In genomic region chr5:173238312-173239232, GRCh38 we compare ENCODE assay signal across 11 cellular contexts. TPM values are rescaled to one million over a fixed set of nuclear protein-coding genes. Genes with fewer than 3 reads are reported as not detected.
DNase-seq lines count a peak whose midpoint lies in the region; ATAC-seq and TF ChIP-seq lines count a peak whose summit lies in the region.
"Had no signal": no experiment of that assay in that cellular context is flagged by ENCODE, and none has a peak within 500 bp of the region (broad histone marks: within the 10 kb centered on the region; RNA-seq: fewer than 3 reads in every experiment).

No MANE protein-coding gene starts in this region.

- intact Hi-C loops in CD4-positive, alpha-beta T cell (cut with DNase I, micrococcal nuclease) = no loop called here
- intact Hi-C loops in natural killer cell (cut with micrococcal nuclease) = no loop called here

- no peak overlapping the region for H3K27ac ChIP-seq in CD4-positive, alpha-beta T cell (ENCODE audit: low read depth, low read length)
- no peak overlapping the region for H3K27ac ChIP-seq in coronary artery

- peak overlapping the region; percentile 61 for H3K4me3 ChIP-seq in coronary artery
- H3K4me3 ChIP-seq: GM12878 had no signal

- H3K27me3 ChIP-seq in CD4-positive, alpha-beta T cell (ENCODE audit: control insufficient read depth, insufficient read depth, low read length) = peaks cover 100% of the 10 kb centered on the region

- POLR2A ChIA-PET in CD4-positive, alpha-beta T cell (lab: Charles Lee) = no interaction called here

- no peak overlapping the region for H3K27ac Mint-ChIP-seq in CD4-positive, alpha-beta T cell
- H3K27ac Mint-ChIP-seq in HFFc6 (no peak overlapping the region), natural killer cell (no peak overlapping the region)

- CTCF ChIA-PET in CD4-positive, alpha-beta T cell (lab: Charles Lee) = no interaction called here

- peak overlapping the region; percentile 65 for H3K4me3 Mint-ChIP-seq in CD4-positive, alpha-beta T cell
- H3K4me3 Mint-ChIP-seq in HFFc6 = peak overlapping the region; percentile 29; the same call in 1 of the 2 replicates
- peak overlapping the region; percentile 71 for H3K4me3 Mint-ChIP-seq in natural killer cell

- no peak for ATAC-seq in CD4-positive, alpha-beta T cell (ENCODE audit: poor library complexity)
- ATAC-seq in natural killer cell (no peak), HG03135 (IDR thresholded peaks at IDR 0.05; ENCODE audit: unreplicated experiment) (no peak)
- ATAC-seq: GM12878 had no signal

- no peak for DNase-seq in CD4-positive, alpha-beta T cell
- no peak for DNase-seq in HFFc6
- DNase-seq in coronary artery (ENCODE audit: low spot score) = no peak
- DNase-seq in natural killer cell = no peak
- no peak for DNase-seq in amygdala (lab: John Stamatoyannopoulos, UW)
- DNase-seq in NK-92 treated with Interleukin-12 subunit alpha and Interleukin-12 subunit beta, amount 100 ng/mL, for 24 hours (lab: John Stamatoyannopoulos, UW) = no peak
- no peak for DNase-seq in RPMI8226

- H3K36me3 Mint-ChIP-seq in CD4-positive, alpha-beta T cell (ENCODE audit: low read depth) = no peaks in the 10 kb centered on the region
- 0 out of 2 replicates have a peak, but pooled peaks cover 5% of the 10 kb centered on the region for H3K36me3 Mint-ChIP-seq in HFFc6 (ENCODE audit: low read depth)
- H3K36me3 Mint-ChIP-seq in natural killer cell = no peaks in the 10 kb centered on the region

- no peak for TF ChIP-seq CTCF in CD4-positive, alpha-beta T cell (IDR thresholded peaks at IDR 0.05)
- TF ChIP-seq CTCF in HFFc6 (IDR thresholded peaks at IDR 0.05) = no peak
- TF ChIP-seq CTCF in coronary artery (IDR thresholded peaks at IDR 0.05) = no peak
- TF ChIP-seq CTCF in natural killer cell (IDR thresholded peaks at IDR 0.05) = no peak

- H3K9me3 ChIP-seq in CD4-positive, alpha-beta T cell (ENCODE audit: control insufficient read depth, low read length) = no peaks in the 10 kb centered on the region

- H3K4me1 Mint-ChIP-seq in CD4-positive, alpha-beta T cell (ENCODE audit: low read depth) = peaks cover 56% of the 10 kb centered on the region
- peaks cover 18% of the 10 kb centered on the region for H3K4me1 Mint-ChIP-seq in HFFc6 (ENCODE audit: low read depth)
- H3K4me1 Mint-ChIP-seq in natural killer cell = peaks cover 15 to 32% of the 10 kb centered on the region in 2 donors

- H3K27me3 Mint-ChIP-seq in CD4-positive, alpha-beta T cell = peaks cover 94% of the 10 kb centered on the region
- peaks cover 80% of the 10 kb centered on the region for H3K27me3 Mint-ChIP-seq in HFFc6 (ENCODE audit: insufficient read depth)
- H3K27me3 Mint-ChIP-seq in natural killer cell (ENCODE audit: low read depth in 2 of 2) = peaks cover 87 to 90% of the 10 kb centered on the region in 2 donors

- no peaks in the 10 kb centered on the region for H3K9me3 Mint-ChIP-seq in CD4-positive, alpha-beta T cell
- H3K9me3 Mint-ChIP-seq in HFFc6 (no peaks in the 10 kb centered on the region), natural killer cell (no peaks in the 10 kb centered on the region)

RNA-seq across cellular contexts. Expression of gene NKX2-5, which starts 3.6 kb away (rescaled TPM):
- total RNA-seq in CD4-positive, alpha-beta T cell = not detected
- total RNA-seq in HFFc6 (2021; fragmentation: NEBNext Ultra II Directional; extraction: Animal tissue kit (Norgen Biotek cat#: 25700)) = not detected
- total RNA-seq in natural killer cell = not detected
- total RNA-seq: glomerular endothelial cell, GM12878, NCI-H460 had no signal
